Comparison of ENCODE assay signal across 8 cellular contexts in genomic region chrX:107659768-107660167, GRCh38. TPM values are rescaled to one million over a fixed set of nuclear protein-coding genes. Genes with fewer than 3 reads are reported as not detected.
DNase-seq lines count a peak whose midpoint lies in the region; ATAC-seq, FAIRE-seq and TF ChIP-seq lines count a peak whose summit lies in the region.

No MANE protein-coding gene starts in this region.

- peaks cover 13% of the 10 kb centered on the region for H3K27me3 Mint-ChIP-seq in brain

- FAIRE-seq in GM12891 (lab: Jason Lieb, UNC), result peak; percentile 55

- peak; percentile 79 for TF ChIP-seq CTCF in AG09309 (IDR thresholded peaks at IDR 0.05; ENCODE audit: control insufficient read depth, insufficient read depth, low read depth, low read length, missing control alignments)
- peak; percentile 84 to 90 for TF ChIP-seq CTCF in brain (conservative IDR thresholded peaks at IDR 0.05)
- no peak for TF ChIP-seq CTCF in omental fat pad (IDR thresholded peaks at IDR 0.05)

- H3K4me1 Mint-ChIP-seq in brain, result peaks cover 23% of the 10 kb centered on the region

- no peak for TF ChIP-seq POLR2A in GM12891 (IDR thresholded peaks at IDR 0.05; ENCODE audit: low read depth, low read length)

- no peak overlapping the region for H3K4me3 Mint-ChIP-seq in brain

- no peak for DNase-seq in AG09309 (ENCODE audit: low read depth)
- no peak for DNase-seq in GM12891 (ENCODE audit: insufficient read length, low spot score)
- DNase-seq in NCI-H2196 (lab: John Stamatoyannopoulos, UW; ENCODE audit: unreplicated experiment), result peak; percentile 26
- no peak for DNase-seq in left lobe of liver (ENCODE audit: low spot score)
- DNase-seq in omental fat pad (ENCODE audit: low spot score), result no peak
- no peak for DNase-seq in activated naive CD4-positive, alpha-beta T cell treated with Interleukin-2 at 50 U/mL for 16 hours

- no peaks in the 10 kb centered on the region for H3K36me3 Mint-ChIP-seq in brain

- H3K4me3 ChIP-seq in AG09309 (ENCODE audit: control insufficient read depth, low read depth, low read length), result no peak overlapping the region

- no peaks in the 10 kb centered on the region for H3K9me3 Mint-ChIP-seq in brain

- ATAC-seq in left lobe of liver, result peak; percentile 87
- ATAC-seq in omental fat pad (ENCODE audit: low FRiP score), result no peak
- ATAC-seq in HG03378 (IDR thresholded peaks at IDR 0.05; ENCODE audit: unreplicated experiment), result no peak

- H3K27ac Mint-ChIP-seq in brain, result no peak overlapping the region

TF ChIP-seq in GM12891, 5 proteins besides CTCF, POLR2A, EP300 and RAD21:
- TF ChIP-seq POU2F2 (IDR thresholded peaks at IDR 0.05; ENCODE audit: low read depth, low read length) (no peak), SPI1 (IDR thresholded peaks at IDR 0.05; ENCODE audit: low read depth, low read length) (no peak), POLR2AphosphoS5 (IDR thresholded peaks at IDR 0.05; ENCODE audit: low read depth, low read length) (no peak), TAF1 (IDR thresholded peaks at IDR 0.05; ENCODE audit: low read depth, low read length) (no peak), PAX5 (IDR thresholded peaks at IDR 0.05; ENCODE audit: insufficient read depth, low read length, severe bottlenecking) (no peak)

RNA-seq across cellular contexts. Expression of gene PRPS1, which starts 31.5 kb away (rescaled TPM):
- 45.1 TPM for polyA plus RNA-seq in GM12891 (2012; ENCODE audit: low read depth, missing spikeins)
- 39.9 TPM for polyA plus RNA-seq in brain (ENCODE audit: insufficient read depth, low read depth, low replicate concordance)
- total RNA-seq in left lobe of liver (29.6 TPM), omental fat pad (10 to 100 TPM; 16.4 to 43.6 (median 24.8) TPM)

Comparison
In these comparisons a context has a peak if more than half of its experiments do, and no peak if none do; other contexts are left out.
1. CTCF ChIP-seq: peak in AG09309 (single experiment) and brain (2 of 2); none in omental fat pad (0 of 3).